In the genomic region with DNA sequence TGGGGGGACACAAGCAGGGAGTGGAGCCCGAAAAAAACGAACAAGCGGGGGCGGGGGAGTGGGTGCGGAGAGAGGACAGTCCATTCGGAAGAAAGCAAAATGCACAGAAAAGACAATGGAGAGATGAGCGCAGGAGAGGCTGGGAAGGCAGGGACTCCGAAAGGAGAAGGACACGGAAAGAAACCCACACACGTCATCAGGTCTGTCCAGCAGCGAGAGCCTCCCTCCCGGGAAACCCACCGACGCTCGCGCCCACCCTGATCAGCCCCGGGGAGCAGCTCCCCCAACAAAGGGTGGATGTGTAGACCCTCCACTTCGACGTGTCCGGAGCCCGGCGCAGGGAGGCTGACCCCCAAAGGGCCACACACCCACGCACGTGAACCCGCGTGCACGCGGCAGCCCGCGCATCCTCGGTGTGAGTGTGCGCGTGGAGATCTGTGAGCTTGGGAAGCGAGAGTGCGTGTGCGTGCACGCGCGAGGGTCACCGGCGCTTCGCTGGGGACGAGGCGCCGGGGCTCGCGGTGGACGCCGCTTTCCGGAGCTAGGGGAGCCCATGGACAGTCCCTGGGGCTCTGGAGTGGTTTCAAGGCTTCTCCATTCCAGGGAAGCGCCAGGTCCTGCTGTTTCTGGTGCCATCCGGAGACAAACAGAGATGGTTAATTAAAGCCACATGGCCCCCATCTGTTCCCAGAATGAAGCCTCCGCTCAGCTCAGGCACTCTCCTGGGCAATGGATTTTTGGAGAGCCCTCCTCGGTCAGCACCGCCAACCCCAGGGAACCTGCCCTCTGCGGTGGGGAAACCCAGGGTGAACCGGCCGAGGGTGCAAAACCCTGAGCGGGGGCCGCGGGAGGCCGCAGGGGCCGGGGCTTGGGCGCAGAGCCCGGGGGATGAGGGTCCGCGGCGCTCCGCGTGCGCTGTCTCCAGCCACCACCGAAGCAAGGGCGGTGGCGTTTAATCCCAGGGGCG, we compare ENCODE assay signal across 9 cellular contexts. TPM values are rescaled to one million over a fixed set of nuclear protein-coding genes. Genes with fewer than 3 reads are reported as not detected.
A peak's percentile ranks its signal among the peaks of the same experiment; 100 is the strongest.
DNase-seq lines count a peak whose midpoint lies in the region; ATAC-seq, FAIRE-seq and TF ChIP-seq lines count a peak whose summit lies in the region.
"Had no signal": no experiment of that assay in that cellular context is flagged by ENCODE, and none has a peak within 500 bp of the region (broad histone marks: within the 10 kb centered on the region; RNA-seq: fewer than 3 reads in every experiment).

No MANE protein-coding gene starts in this region.

- H3K4me2 ChIP-seq in endothelial cell of umbilical vein (ENCODE audit: insufficient read depth, low read length) = peak overlapping the region; percentile 89

- peaks cover 52% of the 10 kb centered on the region for H3K79me2 ChIP-seq in endothelial cell of umbilical vein (ENCODE audit: control insufficient read depth, insufficient read depth, low read length)

- no peaks in the 10 kb centered on the region for H3K9me1 ChIP-seq in endothelial cell of umbilical vein (replicated peaks; ENCODE audit: control insufficient read depth, extremely low read depth, insufficient read depth, low read length)

- H2AFZ ChIP-seq in endothelial cell of umbilical vein (ENCODE audit: low read depth, low read length) = no peak overlapping the region

- DNase-seq in NCI-H82 (lab: John Stamatoyannopoulos, UW) (peak; percentile 67), NCI-H82 treated with DMSO at 0.1 percent for 48 hours (lab: John Stamatoyannopoulos, UW; ENCODE audit: unreplicated experiment) (no peak), RKO (ENCODE audit: low spot score) (peak; percentile 58), endothelial cell of umbilical vein (ENCODE audit: low read depth, low spot score) (no peak), activated gamma-delta T cell (lab: John Stamatoyannopoulos, UW) (no peak)
- DNase-seq: DND-41 had no signal

- H3K36me3 ChIP-seq in endothelial cell of umbilical vein (ENCODE audit: control insufficient read depth in 2 of 2, extremely low read depth in 1 of 2, insufficient read depth in 2 of 2, low read length in 2 of 2) = peaks cover 3 to 14% of the 10 kb centered on the region in 2 experiments
- H3K36me3 ChIP-seq in muscle layer of duodenum (ENCODE audit: control insufficient read depth in 1 of 2, insufficient read depth in 2 of 2, low read length in 2 of 2) = no peaks in the 10 kb centered on the region

- dilution Hi-C loops in endothelial cell of umbilical vein (cut with MboI; ENCODE audit: extremely low pct_ligation_motif_present, low sequenced_read_pairs) = loop anchor here (5.0 kb wide), 1 partner anchor 145 kb away; no protein-coding TSS in a partner anchor

- H3K27me3 ChIP-seq in endothelial cell of umbilical vein (ENCODE audit: control insufficient read depth in 2 of 2, insufficient read depth in 2 of 2, low read length in 2 of 2) = no peaks in the 10 kb centered on the region
- peaks cover 4% of the 10 kb centered on the region for H3K27me3 ChIP-seq in muscle layer of duodenum (ENCODE audit: low read depth, low read length)

- intact Hi-C loops in endothelial cell of umbilical vein (cut with micrococcal nuclease) = loop anchor here (1.0 to 5.0 kb wide), 2 partner anchors 95 to 420 kb away; no protein-coding TSS in a partner anchor

- no peak for TF ChIP-seq POLR2A in endothelial cell of umbilical vein (IDR thresholded peaks at IDR 0.05; ENCODE audit: low read depth, low read length)

- POLR2A ChIA-PET in endothelial cell of umbilical vein (lab: Charles Lee) = interaction anchor here (0.9 to 4.7 kb wide), 2 partner anchors 14 to 93 kb away, joined by 3 to 49 read pairs; no protein-coding TSS in a partner anchor

- no peak for TF ChIP-seq CTCF in endothelial cell of umbilical vein (IDR thresholded peaks at IDR 0.05; ENCODE audit: extremely low read depth in 1 of 2, insufficient read depth in 1 of 2, low read depth in 1 of 2, low read length in 2 of 2)

- BruUV-seq in endothelial cell of umbilical vein (replicated peaks; lab: Mats Ljungman, UMichigan) = no TSS peak

- H3K4me1 ChIP-seq in endothelial cell of umbilical vein (ENCODE audit: control insufficient read depth, extremely low read depth, insufficient read depth, low read length) (peaks cover 55% of the 10 kb centered on the region), muscle layer of duodenum (ENCODE audit: control insufficient read depth in 1 of 2, insufficient read depth in 2 of 2, low read length in 2 of 2) (peaks cover 3 to 19% of the 10 kb centered on the region in 2 donors)

- H3K9me3 ChIP-seq in endothelial cell of umbilical vein (replicated peaks; ENCODE audit: control insufficient read depth, insufficient read depth, low read length) (no peaks in the 10 kb centered on the region), muscle layer of duodenum (ENCODE audit: control insufficient read depth in 1 of 2, low read length in 2 of 2) (no peaks in the 10 kb centered on the region)

- ATAC-seq in HG03175 (IDR thresholded peaks at IDR 0.05; ENCODE audit: unreplicated experiment) (no peak), GM18519 (IDR thresholded peaks at IDR 0.05; ENCODE audit: low FRiP score, unreplicated experiment) (no peak)

- H3K4me3 ChIP-seq in endothelial cell of umbilical vein (replicated peaks in 1 of 3; ENCODE audit: insufficient read depth in 1 of 3, low read depth in 1 of 3, low read length in 3 of 3) = peak overlapping the region; percentile 84 to 95 (median 90)
- peak overlapping the region; percentile 78 to 86 for H3K4me3 ChIP-seq in muscle layer of duodenum (ENCODE audit: low read depth in 1 of 2, low read length in 2 of 2)

- H3K9ac ChIP-seq in endothelial cell of umbilical vein (replicated peaks; ENCODE audit: extremely low read depth, insufficient read depth, low read length) = peak overlapping the region; percentile 97

- CTCF ChIA-PET in endothelial cell of umbilical vein (lab: Charles Lee) = interaction anchor here (0.6 to 13.4 kb wide), 9 partner anchors 9 to 143 kb away, joined by 3 to 284 read pairs (median 4); no protein-coding TSS in a partner anchor

- no peak for FAIRE-seq in endothelial cell of umbilical vein (lab: Jason Lieb, UNC)

- H3K27ac ChIP-seq in endothelial cell of umbilical vein (ENCODE audit: insufficient read depth, low read depth, low read length) (peak overlapping the region; percentile 99), muscle layer of duodenum (ENCODE audit: low read length) (peak overlapping the region; percentile 82)

- H4K20me1 ChIP-seq in endothelial cell of umbilical vein (replicated peaks; ENCODE audit: control insufficient read depth, extremely low read depth, insufficient read depth, low read length) = no peaks in the 10 kb centered on the region

TF ChIP-seq in endothelial cell of umbilical vein, 7 proteins besides CTCF, POLR2A, EP300 and RAD21:
- no peak for TF ChIP-seq FOS (IDR thresholded peaks at IDR 0.05; ENCODE audit: borderline replicate concordance, insufficient read depth, low read length)
- TF ChIP-seq POLR2AphosphoS5 (IDR thresholded peaks at IDR 0.05; ENCODE audit: insufficient read depth, low read depth, low read length) = peak; percentile 53
- TF ChIP-seq JUN (IDR thresholded peaks at IDR 0.05; ENCODE audit: borderline replicate concordance, insufficient read depth, insufficient read length, low read depth) = no peak

RNA-seq across cellular contexts. Expression of a gene that starts 0.9 kb away (rescaled TPM):
- total RNA-seq in endothelial cell of umbilical vein = 703 and 734 TPM in 2 replicates
- polyA plus RNA-seq in endothelial cell of umbilical vein = 588 and 591 TPM in 2 replicates
- polyA plus RNA-seq in endothelial cell of umbilical vein (2011; cell fraction: cytosol; rRNA removed) = 325 and 368 TPM in 2 replicates
- polyA plus RNA-seq in endothelial cell of umbilical vein (2011; cell fraction: nucleus; rRNA removed) = 2,332 and 2,533 TPM in 2 replicates
- polyA plus RNA-seq in endothelial cell of umbilical vein (2012) = 625 and 739 TPM in 2 replicates
- polyA minus RNA-seq in endothelial cell of umbilical vein = 1,649 and 1,751 TPM in 2 replicates
- polyA minus RNA-seq in endothelial cell of umbilical vein (2011; cell fraction: cytosol; rRNA and poly(A)+ RNA removed) = 25.5 TPM
- polyA minus RNA-seq in endothelial cell of umbilical vein (2011; cell fraction: nucleus; rRNA and poly(A)+ RNA removed) = 1,355 and 1,366 TPM in 2 replicates

Comparison
In these comparisons a context has a peak if more than half of its experiments do, and no peak if none do; other contexts are left out.
1. DNase-seq: peak in NCI-H82 (single experiment) and RKO (single experiment); none in NCI-H82 treated with DMSO at 0.1 percent for 48 hours (single experiment), endothelial cell of umbilical vein (single experiment) and activated gamma-delta T cell (single experiment).